In genomic region chr7:5635461-5636445, GRCh38 we compare ENCODE assay signal across 9 cellular contexts. TPM values are rescaled to one million over a fixed set of nuclear protein-coding genes. Genes with fewer than 3 reads are reported as not detected.
A peak's percentile ranks its signal among the peaks of the same experiment; 100 is the strongest.
DNase-seq lines count a peak whose midpoint lies in the region; ATAC-seq and TF ChIP-seq lines count a peak whose summit lies in the region.
"Had no signal": no experiment of that assay in that cellular context is flagged by ENCODE, and none has a peak within 500 bp of the region (broad histone marks: within the 10 kb centered on the region; RNA-seq: fewer than 3 reads in every experiment).

No MANE protein-coding gene starts in this region.

- ATAC-seq in activated naive CD8-positive, alpha-beta T cell treated with anti-CD3 and anti-CD28 coated beads, Interleukin-2, amount 50 U/mL, for 24 hours: no peak
- no peak for ATAC-seq in GM21576 (IDR thresholded peaks at IDR 0.05; ENCODE audit: unreplicated experiment)

- intact Hi-C loops in dorsolateral prefrontal cortex (cut with DNase I): loop anchor here in 1 of 2 donors (2.0 to 5.0 kb wide), 2 partner anchors 27 to 67 kb away; no protein-coding TSS in a partner anchor

- peak overlapping the region in 40 of 59 donors; percentile 0 to 46 (median 22) for H3K4me3 ChIP-seq in dorsolateral prefrontal cortex
- no peak overlapping the region for H3K4me3 ChIP-seq in HAP-1

- no peak overlapping the region for H3K4me3 Mint-ChIP-seq in activated naive CD8-positive, alpha-beta T cell treated with anti-CD3 and anti-CD28 coated beads for 36 hours
- no peak overlapping the region for H3K4me3 Mint-ChIP-seq in activated naive CD8-positive, alpha-beta T cell treated with anti-CD3 and anti-CD28 coated beads, Interleukin-2, amount 50 U/mL, for 24 hours
- H3K4me3 Mint-ChIP-seq in type B pancreatic cell: peak overlapping the region; percentile 32
- H3K4me3 Mint-ChIP-seq: activated B cell treated with CpG ODN at 0.5 μM for 24 hours had no signal

- H3K4me1 ChIP-seq in HAP-1: no peaks in the 10 kb centered on the region; the same call in 1 of the 2 replicates

- peaks cover 33% of the 10 kb centered on the region for H3K4me1 Mint-ChIP-seq in activated naive CD8-positive, alpha-beta T cell treated with anti-CD3 and anti-CD28 coated beads for 36 hours
- H3K4me1 Mint-ChIP-seq in activated naive CD8-positive, alpha-beta T cell treated with anti-CD3 and anti-CD28 coated beads, Interleukin-2, amount 50 U/mL, for 24 hours: peaks cover 26% of the 10 kb centered on the region
- peaks cover 61% of the 10 kb centered on the region for H3K4me1 Mint-ChIP-seq in type B pancreatic cell (ENCODE audit: unreplicated experiment)

- DNase-seq in activated naive CD8-positive, alpha-beta T cell treated with anti-CD3 and anti-CD28 coated beads for 36 hours: no peak
- DNase-seq in activated naive CD8-positive, alpha-beta T cell treated with anti-CD3 and anti-CD28 coated beads, Interleukin-2, amount 50 U/mL, for 24 hours: no peak
- no peak for DNase-seq in dorsolateral prefrontal cortex
- DNase-seq in midbrain (lab: John Stamatoyannopoulos, UW): peak; percentile 54
- DNase-seq in type B pancreatic cell (ENCODE audit: extremely low spot score, unreplicated experiment): no peak
- no peak for DNase-seq in HAP-1 (ENCODE audit: low spot score in 2 of 2)
- no peak for DNase-seq in NCI-H446 (lab: John Stamatoyannopoulos, UW)
- DNase-seq: activated B cell treated with CpG ODN at 0.5 μM for 24 hours had no signal

- H3K27me3 ChIP-seq in dorsolateral prefrontal cortex (no peaks in the 10 kb centered on the region), HAP-1 (ENCODE audit: low read depth) (no peaks in the 10 kb centered on the region)

- no peaks in the 10 kb centered on the region for H3K27me3 Mint-ChIP-seq in activated naive CD8-positive, alpha-beta T cell treated with anti-CD3 and anti-CD28 coated beads for 36 hours
- no peaks in the 10 kb centered on the region for H3K27me3 Mint-ChIP-seq in activated naive CD8-positive, alpha-beta T cell treated with anti-CD3 and anti-CD28 coated beads, Interleukin-2, amount 50 U/mL, for 24 hours
- no peaks in the 10 kb centered on the region for H3K27me3 Mint-ChIP-seq in type B pancreatic cell
- H3K27me3 Mint-ChIP-seq: activated B cell treated with CpG ODN at 0.5 μM for 24 hours had no signal

- H3K9me3 Mint-ChIP-seq in activated naive CD8-positive, alpha-beta T cell treated with anti-CD3 and anti-CD28 coated beads for 36 hours: no peaks in the 10 kb centered on the region
- no peaks in the 10 kb centered on the region for H3K9me3 Mint-ChIP-seq in activated naive CD8-positive, alpha-beta T cell treated with anti-CD3 and anti-CD28 coated beads, Interleukin-2, amount 50 U/mL, for 24 hours
- H3K9me3 Mint-ChIP-seq in type B pancreatic cell: no peaks in the 10 kb centered on the region
- H3K9me3 Mint-ChIP-seq: activated B cell treated with CpG ODN at 0.5 μM for 24 hours had no signal

- peaks cover 31% of the 10 kb centered on the region for H3K36me3 ChIP-seq in HAP-1 (replicated peaks)

- H3K36me3 Mint-ChIP-seq in activated naive CD8-positive, alpha-beta T cell treated with anti-CD3 and anti-CD28 coated beads for 36 hours: peaks cover 25% of the 10 kb centered on the region
- H3K36me3 Mint-ChIP-seq in activated naive CD8-positive, alpha-beta T cell treated with anti-CD3 and anti-CD28 coated beads, Interleukin-2, amount 50 U/mL, for 24 hours (ENCODE audit: low read depth): peaks cover 34% of the 10 kb centered on the region
- peaks cover 10% of the 10 kb centered on the region for H3K36me3 Mint-ChIP-seq in type B pancreatic cell

- H3K27ac Mint-ChIP-seq in activated naive CD8-positive, alpha-beta T cell treated with anti-CD3 and anti-CD28 coated beads for 36 hours: peak overlapping the region; percentile 7
- H3K27ac Mint-ChIP-seq in activated naive CD8-positive, alpha-beta T cell treated with anti-CD3 and anti-CD28 coated beads, Interleukin-2, amount 50 U/mL, for 24 hours: no peak overlapping the region
- H3K27ac Mint-ChIP-seq in type B pancreatic cell: peak overlapping the region; percentile 82
- H3K27ac Mint-ChIP-seq: activated B cell treated with CpG ODN at 0.5 μM for 24 hours had no signal

- no peaks in the 10 kb centered on the region for H3K9me3 ChIP-seq in HAP-1

- in situ Hi-C loops in HAP-1 (cut with MboI; ENCODE audit: low sequenced_read_pairs): no loop called here

- TF ChIP-seq CTCF in dorsolateral prefrontal cortex (IDR thresholded peaks at IDR 0.05 in 54 of 56, conservative IDR thresholded peaks at IDR 0.05 in 2 of 56; ENCODE audit: low read depth in 1 of 56, partially characterized antibody in 56 of 56) (no peak), type B pancreatic cell (conservative IDR thresholded peaks at IDR 0.05) (no peak)

- peak overlapping the region; percentile 71 to 98 (median 91) for H3K27ac ChIP-seq in dorsolateral prefrontal cortex

RNA-seq across cellular contexts. Expression of gene FSCN1, which starts 43.1 kb away (rescaled TPM):
- total RNA-seq in activated naive CD8-positive, alpha-beta T cell treated with anti-CD3 and anti-CD28 coated beads for 36 hours: 10 to 100 TPM; 15.2 to 15.7 TPM
- total RNA-seq in dorsolateral prefrontal cortex: 100 to 1,000 TPM in 118 of 120 experiments, 10 to 100 TPM in 2; 87.7 to 275 (median 145) TPM
- total RNA-seq in type B pancreatic cell (ENCODE audit: low replicate concordance): 25.3 and 223 TPM in 2 replicates
